1 cellular context compared by ENCODE assay signal in the genomic region with DNA sequence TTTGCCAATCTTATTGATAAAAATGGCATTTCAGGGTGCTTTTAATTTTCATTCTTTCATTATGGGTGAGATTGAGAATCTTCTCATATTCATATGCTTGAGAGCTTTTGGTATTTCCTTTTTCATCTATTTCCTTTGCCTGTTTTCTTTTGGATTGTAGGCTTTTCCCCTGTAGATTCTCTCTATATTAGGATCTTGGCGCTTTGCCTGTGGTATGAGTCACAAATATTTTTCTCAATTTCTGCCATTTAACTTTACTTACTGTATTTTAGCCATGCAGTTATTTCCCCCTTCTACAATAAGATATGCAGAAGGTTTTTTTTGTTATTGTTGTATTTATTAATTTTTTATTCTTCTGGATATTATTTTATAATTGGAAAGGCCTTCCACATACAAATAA.
TF ChIP-seq lines count a peak whose summit lies in the region.

No MANE protein-coding gene starts in this region.

TF ChIP-seq in K562, 482 proteins besides CTCF, POLR2A, EP300 and RAD21 (continued from another document):
- TF ChIP-seq ZFX (CRISPR knock-in tag; IDR thresholded peaks at IDR 0.05) (no peak), NFIC (IDR thresholded peaks at IDR 0.05) (peak; percentile 48), RBM17 (IDR thresholded peaks at IDR 0.05; ENCODE audit: borderline replicate concordance, low read depth, low read length) (no peak), ZNF165 (CRISPR knock-in tag; IDR thresholded peaks at IDR 0.05; ENCODE audit: borderline replicate concordance) (no peak)
- TF ChIP-seq, protein P1, sequence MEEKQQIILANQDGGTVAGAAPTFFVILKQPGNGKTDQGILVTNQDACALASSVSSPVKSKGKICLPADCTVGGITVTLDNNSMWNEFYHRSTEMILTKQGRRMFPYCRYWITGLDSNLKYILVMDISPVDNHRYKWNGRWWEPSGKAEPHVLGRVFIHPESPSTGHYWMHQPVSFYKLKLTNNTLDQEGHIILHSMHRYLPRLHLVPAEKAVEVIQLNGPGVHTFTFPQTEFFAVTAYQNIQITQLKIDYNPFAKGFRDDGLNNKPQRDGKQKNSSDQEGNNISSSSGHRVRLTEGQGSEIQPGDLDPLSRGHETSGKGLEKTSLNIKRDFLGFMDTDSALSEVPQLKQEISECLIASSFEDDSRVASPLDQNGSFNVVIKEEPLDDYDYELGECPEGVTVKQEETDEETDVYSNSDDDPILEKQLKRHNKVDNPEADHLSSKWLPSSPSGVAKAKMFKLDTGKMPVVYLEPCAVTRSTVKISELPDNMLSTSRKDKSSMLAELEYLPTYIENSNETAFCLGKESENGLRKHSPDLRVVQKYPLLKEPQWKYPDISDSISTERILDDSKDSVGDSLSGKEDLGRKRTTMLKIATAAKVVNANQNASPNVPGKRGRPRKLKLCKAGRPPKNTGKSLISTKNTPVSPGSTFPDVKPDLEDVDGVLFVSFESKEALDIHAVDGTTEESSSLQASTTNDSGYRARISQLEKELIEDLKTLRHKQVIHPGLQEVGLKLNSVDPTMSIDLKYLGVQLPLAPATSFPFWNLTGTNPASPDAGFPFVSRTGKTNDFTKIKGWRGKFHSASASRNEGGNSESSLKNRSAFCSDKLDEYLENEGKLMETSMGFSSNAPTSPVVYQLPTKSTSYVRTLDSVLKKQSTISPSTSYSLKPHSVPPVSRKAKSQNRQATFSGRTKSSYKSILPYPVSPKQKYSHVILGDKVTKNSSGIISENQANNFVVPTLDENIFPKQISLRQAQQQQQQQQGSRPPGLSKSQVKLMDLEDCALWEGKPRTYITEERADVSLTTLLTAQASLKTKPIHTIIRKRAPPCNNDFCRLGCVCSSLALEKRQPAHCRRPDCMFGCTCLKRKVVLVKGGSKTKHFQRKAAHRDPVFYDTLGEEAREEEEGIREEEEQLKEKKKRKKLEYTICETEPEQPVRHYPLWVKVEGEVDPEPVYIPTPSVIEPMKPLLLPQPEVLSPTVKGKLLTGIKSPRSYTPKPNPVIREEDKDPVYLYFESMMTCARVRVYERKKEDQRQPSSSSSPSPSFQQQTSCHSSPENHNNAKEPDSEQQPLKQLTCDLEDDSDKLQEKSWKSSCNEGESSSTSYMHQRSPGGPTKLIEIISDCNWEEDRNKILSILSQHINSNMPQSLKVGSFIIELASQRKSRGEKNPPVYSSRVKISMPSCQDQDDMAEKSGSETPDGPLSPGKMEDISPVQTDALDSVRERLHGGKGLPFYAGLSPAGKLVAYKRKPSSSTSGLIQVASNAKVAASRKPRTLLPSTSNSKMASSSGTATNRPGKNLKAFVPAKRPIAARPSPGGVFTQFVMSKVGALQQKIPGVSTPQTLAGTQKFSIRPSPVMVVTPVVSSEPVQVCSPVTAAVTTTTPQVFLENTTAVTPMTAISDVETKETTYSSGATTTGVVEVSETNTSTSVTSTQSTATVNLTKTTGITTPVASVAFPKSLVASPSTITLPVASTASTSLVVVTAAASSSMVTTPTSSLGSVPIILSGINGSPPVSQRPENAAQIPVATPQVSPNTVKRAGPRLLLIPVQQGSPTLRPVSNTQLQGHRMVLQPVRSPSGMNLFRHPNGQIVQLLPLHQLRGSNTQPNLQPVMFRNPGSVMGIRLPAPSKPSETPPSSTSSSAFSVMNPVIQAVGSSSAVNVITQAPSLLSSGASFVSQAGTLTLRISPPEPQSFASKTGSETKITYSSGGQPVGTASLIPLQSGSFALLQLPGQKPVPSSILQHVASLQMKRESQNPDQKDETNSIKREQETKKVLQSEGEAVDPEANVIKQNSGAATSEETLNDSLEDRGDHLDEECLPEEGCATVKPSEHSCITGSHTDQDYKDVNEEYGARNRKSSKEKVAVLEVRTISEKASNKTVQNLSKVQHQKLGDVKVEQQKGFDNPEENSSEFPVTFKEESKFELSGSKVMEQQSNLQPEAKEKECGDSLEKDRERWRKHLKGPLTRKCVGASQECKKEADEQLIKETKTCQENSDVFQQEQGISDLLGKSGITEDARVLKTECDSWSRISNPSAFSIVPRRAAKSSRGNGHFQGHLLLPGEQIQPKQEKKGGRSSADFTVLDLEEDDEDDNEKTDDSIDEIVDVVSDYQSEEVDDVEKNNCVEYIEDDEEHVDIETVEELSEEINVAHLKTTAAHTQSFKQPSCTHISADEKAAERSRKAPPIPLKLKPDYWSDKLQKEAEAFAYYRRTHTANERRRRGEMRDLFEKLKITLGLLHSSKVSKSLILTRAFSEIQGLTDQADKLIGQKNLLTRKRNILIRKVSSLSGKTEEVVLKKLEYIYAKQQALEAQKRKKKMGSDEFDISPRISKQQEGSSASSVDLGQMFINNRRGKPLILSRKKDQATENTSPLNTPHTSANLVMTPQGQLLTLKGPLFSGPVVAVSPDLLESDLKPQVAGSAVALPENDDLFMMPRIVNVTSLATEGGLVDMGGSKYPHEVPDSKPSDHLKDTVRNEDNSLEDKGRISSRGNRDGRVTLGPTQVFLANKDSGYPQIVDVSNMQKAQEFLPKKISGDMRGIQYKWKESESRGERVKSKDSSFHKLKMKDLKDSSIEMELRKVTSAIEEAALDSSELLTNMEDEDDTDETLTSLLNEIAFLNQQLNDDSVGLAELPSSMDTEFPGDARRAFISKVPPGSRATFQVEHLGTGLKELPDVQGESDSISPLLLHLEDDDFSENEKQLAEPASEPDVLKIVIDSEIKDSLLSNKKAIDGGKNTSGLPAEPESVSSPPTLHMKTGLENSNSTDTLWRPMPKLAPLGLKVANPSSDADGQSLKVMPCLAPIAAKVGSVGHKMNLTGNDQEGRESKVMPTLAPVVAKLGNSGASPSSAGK (IDR thresholded peaks at IDR 0.05) = no peak
